ENCODE assay signal across 11 cellular contexts in the genomic region with DNA sequence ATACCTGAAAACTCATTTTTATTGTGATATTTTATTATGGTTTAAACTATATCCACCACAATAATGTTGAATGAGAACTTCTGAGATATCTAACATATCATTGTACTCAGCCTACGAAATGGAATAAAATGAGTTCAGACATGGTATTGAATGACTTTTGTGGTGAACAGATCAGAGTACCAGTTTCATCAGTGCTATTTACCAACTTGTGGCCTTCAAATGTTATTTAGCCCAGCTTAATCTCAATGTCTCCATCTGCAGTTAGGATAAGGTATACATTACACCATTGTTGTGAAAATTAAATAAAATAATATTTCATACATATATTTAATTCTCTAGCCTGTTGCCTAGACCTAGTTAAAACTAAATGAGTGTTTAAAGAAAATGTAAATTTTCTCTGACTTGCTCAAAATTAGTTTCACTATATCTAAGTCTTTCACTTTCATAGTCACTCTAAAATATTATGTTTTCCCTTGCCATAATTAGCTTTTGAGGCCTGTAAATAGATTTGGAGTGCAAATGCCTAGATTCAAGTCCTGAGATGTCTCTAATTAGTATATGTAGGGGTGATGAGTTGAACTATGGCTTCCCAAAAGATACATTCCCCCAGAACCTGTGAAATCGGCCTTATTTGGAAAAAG.
DNase-seq lines count a peak whose midpoint lies in the region; ATAC-seq and TF ChIP-seq lines count a peak whose summit lies in the region.
"Had no signal": no experiment of that assay in that cellular context is flagged by ENCODE, and none has a peak within 500 bp of the region (broad histone marks: within the 10 kb centered on the region; RNA-seq: fewer than 3 reads in every experiment).

No MANE protein-coding gene starts in this region.

- POLR2A ChIA-PET in activated CD8-positive, alpha-beta T cell treated with anti-CD3 and anti-CD28 coated beads, Interleukin-2, amount 10 ng/mL, durations not matched to agents 7 days and 5 days (lab: Charles Lee), result no interaction called here

- intact Hi-C loops in right lobe of liver (cut with DNase I), result no loop called here

- peak; percentile 7 to 37 (median 24) for TF ChIP-seq CTCF in right lobe of liver (IDR thresholded peaks at IDR 0.05)

- no peaks in the 10 kb centered on the region for H3K27me3 ChIP-seq in right lobe of liver

- no peaks in the 10 kb centered on the region for H3K36me3 Mint-ChIP-seq in activated CD8-positive, alpha-beta T cell treated with anti-CD3 and anti-CD28 coated beads, Interleukin-2, amount 10 ng/mL, durations not matched to agents 7 days and 5 days (ENCODE audit: low read depth)

- DNase-seq in right lobe of liver (no peak), NCI-H187 treated with DMSO at 0.1 percent for 48 hours (lab: John Stamatoyannopoulos, UW) (no peak), COR-L47 (lab: John Stamatoyannopoulos, UW) (no peak)
- no peak for DNase-seq in activated CD8-positive, alpha-beta T cell treated with anti-CD3 and anti-CD28 coated beads, Interleukin-2, amount 10 ng/mL, durations not matched to agents 7 days and 5 days
- DNase-seq: GOT3, left ventricle myocardium inferior, NCI-H1694 treated with DMSO at 0.1 percent for 48 hours had no signal

- H3K9me3 ChIP-seq in right lobe of liver, result no peaks in the 10 kb centered on the region
- H3K9me3 ChIP-seq: left ventricle myocardium inferior had no signal

- no peak overlapping the region for H3K27ac ChIP-seq in right lobe of liver
- H3K27ac ChIP-seq: left ventricle myocardium inferior had no signal

- 49% methylated on average over 2 of the region's 2 CpGs for WGBS in right lobe of liver (ENCODE audit: insufficient coverage, low coverage, low lambda C conversion rate, missing lambda C conversion rate)

- H3K4me3 Mint-ChIP-seq in activated CD8-positive, alpha-beta T cell treated with anti-CD3 and anti-CD28 coated beads, Interleukin-2, amount 10 ng/mL, durations not matched to agents 7 days and 5 days, result no peak overlapping the region
- H3K4me3 Mint-ChIP-seq: T-helper 2 cell treated with Interferon-gamma antibody and Interleukin-4, amounts not matched to agents 5 μg/mL and 100 μg/mL, for 36 hours had no signal

- no peaks in the 10 kb centered on the region for H3K27me3 Mint-ChIP-seq in activated CD8-positive, alpha-beta T cell treated with anti-CD3 and anti-CD28 coated beads, Interleukin-2, amount 10 ng/mL, durations not matched to agents 7 days and 5 days (ENCODE audit: low read depth)

- peak; percentile 71 for ATAC-seq in GM19395 (IDR thresholded peaks at IDR 0.05; ENCODE audit: unreplicated experiment)
- peak; percentile 64 for ATAC-seq in HG02840 (IDR thresholded peaks at IDR 0.05; ENCODE audit: low FRiP score, unreplicated experiment)
- peak; percentile 55 for ATAC-seq in HG03571 (IDR thresholded peaks at IDR 0.05; ENCODE audit: unreplicated experiment)
- peak in 3 of 4 donors; percentile 60 to 63 (median 61) for ATAC-seq in right lobe of liver
- ATAC-seq in activated CD8-positive, alpha-beta T cell treated with anti-CD3 and anti-CD28 coated beads, Interleukin-2, amount 10 ng/mL, durations not matched to agents 7 days and 5 days, result no peak

- no peaks in the 10 kb centered on the region for H3K9me3 Mint-ChIP-seq in activated CD8-positive, alpha-beta T cell treated with anti-CD3 and anti-CD28 coated beads, Interleukin-2, amount 10 ng/mL, durations not matched to agents 7 days and 5 days (ENCODE audit: insufficient read depth)

- no peaks in the 10 kb centered on the region for H3K4me1 ChIP-seq in right lobe of liver
- H3K4me1 ChIP-seq: left ventricle myocardium inferior had no signal

- H3K4me3 ChIP-seq in right lobe of liver, result no peak overlapping the region
- H3K4me3 ChIP-seq: left ventricle myocardium inferior had no signal

- no peaks in the 10 kb centered on the region for H3K36me3 ChIP-seq in right lobe of liver
- H3K36me3 ChIP-seq: left ventricle myocardium inferior had no signal

- CTCF ChIA-PET in activated CD8-positive, alpha-beta T cell treated with anti-CD3 and anti-CD28 coated beads, Interleukin-2, amount 10 ng/mL, durations not matched to agents 7 days and 5 days (lab: Charles Lee), result no interaction called here

- no peak for TF ChIP-seq POLR2A in right lobe of liver (IDR thresholded peaks at IDR 0.05)

- no peak overlapping the region for H3K27ac Mint-ChIP-seq in activated CD8-positive, alpha-beta T cell treated with anti-CD3 and anti-CD28 coated beads, Interleukin-2, amount 10 ng/mL, durations not matched to agents 7 days and 5 days
- H3K27ac Mint-ChIP-seq: T-helper 2 cell treated with Interferon-gamma antibody and Interleukin-4, amounts not matched to agents 5 μg/mL and 100 μg/mL, for 36 hours had no signal

- no peaks in the 10 kb centered on the region for H3K4me1 Mint-ChIP-seq in activated CD8-positive, alpha-beta T cell treated with anti-CD3 and anti-CD28 coated beads, Interleukin-2, amount 10 ng/mL, durations not matched to agents 7 days and 5 days (ENCODE audit: low read depth)
